ENCODE assay signal across 12 cellular contexts in genomic region chr7:128833939-128834310, GRCh38. TPM values are rescaled to one million over a fixed set of nuclear protein-coding genes. Genes with fewer than 3 reads are reported as not detected.
DNase-seq lines count a peak whose midpoint lies in the region; ATAC-seq and TF ChIP-seq lines count a peak whose summit lies in the region.
"Had no signal": no experiment of that assay in that cellular context is flagged by ENCODE, and none has a peak within 500 bp of the region (broad histone marks: within the 10 kb centered on the region; RNA-seq: fewer than 3 reads in every experiment).

No MANE protein-coding gene starts in this region.

- H3K27me3 ChIP-seq in psoas muscle (ENCODE audit: insufficient read depth in 3 of 3, low read length in 2 of 3) (no peaks in the 10 kb centered on the region), HAP-1 (ENCODE audit: low read depth) (no peaks in the 10 kb centered on the region)
- H3K27me3 ChIP-seq: testis had no signal

- peak overlapping the region; percentile 100 for H3K27ac ChIP-seq in psoas muscle

- H3K36me3 ChIP-seq in psoas muscle (ENCODE audit: insufficient read depth in 1 of 2, low read depth in 1 of 2) (peaks cover 4 to 80% of the 10 kb centered on the region in 2 donors), HAP-1 (replicated peaks) (peaks cover 25% of the 10 kb centered on the region)

- WGBS in psoas muscle, 3 donors, result 7 to 11% (median 10%) methylated on average over 1 to 3 of the region's 3 CpGs

- DNase-seq in AG10803 (ENCODE audit: low read depth) (peak; percentile 61), fibroblast of pulmonary artery (ENCODE audit: low read depth) (peak; percentile 73), psoas muscle (no peak), HAP-1 (ENCODE audit: low spot score in 2 of 2) (no peak), NCI-H1092 treated with DMSO at 0.1 percent for 48 hours (lab: John Stamatoyannopoulos, UW) (no peak)
- DNase-seq: activated CD8-positive, alpha-beta memory T cell treated with anti-CD3 and anti-CD28 coated beads, Interleukin-2, amount 50 U/mL, for 48 hours; NCI-H1105 treated with DMSO at 0.1 percent for 48 hours had no signal

- intact Hi-C loops in psoas muscle (cut with DNase I), result loop anchor here in 1 of 2 donors (5.0 kb wide), 1 partner anchor 92 kb away; no protein-coding TSS in a partner anchor

- H3K4me1 ChIP-seq in psoas muscle (peaks cover 45% of the 10 kb centered on the region), HAP-1 (peaks cover 23% of the 10 kb centered on the region)

- TF ChIP-seq CTCF in AG10803 (conservative IDR thresholded peaks at IDR 0.05; ENCODE audit: low read length), result no peak
- no peak for TF ChIP-seq CTCF in fibroblast of pulmonary artery (IDR thresholded peaks at IDR 0.05; ENCODE audit: low read length, missing control alignments)
- TF ChIP-seq CTCF in psoas muscle (IDR thresholded peaks at IDR 0.05), result no peak

- no peaks in the 10 kb centered on the region for H3K9me3 ChIP-seq in psoas muscle
- H3K9me3 ChIP-seq in HAP-1, result no peaks in the 10 kb centered on the region
- H3K9me3 ChIP-seq: testis had no signal

- in situ Hi-C loops in HAP-1 (cut with MboI; ENCODE audit: low sequenced_read_pairs), result no loop called here

- ATAC-seq in SK-N-SH treated with all-trans-retinoic acid at 6 μM for 48 hours, result peak; percentile 20
- no peak for ATAC-seq in psoas muscle
- ATAC-seq in HG03025 (IDR thresholded peaks at IDR 0.05; ENCODE audit: low FRiP score, unreplicated experiment), result no peak
- ATAC-seq in GM21423 (IDR thresholded peaks at IDR 0.05; ENCODE audit: unreplicated experiment), result no peak
- ATAC-seq: natural killer cell treated with Interleukin-12 subunit alpha and Interleukin-12 subunit beta and Interleukin-15 and Interleukin-18, amount 100 ng/mL, for 72 hours had no signal

- H3K4me3 ChIP-seq in AG10803 (ENCODE audit: low read length), result peak overlapping the region; percentile 96
- no peak overlapping the region for H3K4me3 ChIP-seq in fibroblast of pulmonary artery (replicated peaks; ENCODE audit: low read depth, low read length)
- H3K4me3 ChIP-seq in psoas muscle, result peak overlapping the region; percentile 89
- no peak overlapping the region for H3K4me3 ChIP-seq in HAP-1
- H3K4me3 ChIP-seq: testis had no signal

TF ChIP-seq in SK-N-SH treated with all-trans-retinoic acid at 6 μM for 48 hours, 23 proteins besides CTCF, POLR2A, EP300 and RAD21:
- TF ChIP-seq SNAI2 (CRISPR knock-in tag; IDR thresholded peaks at IDR 0.05) (no peak), ZNF565 (CRISPR knock-in tag; conservative IDR thresholded peaks at IDR 0.05; ENCODE audit: low read depth) (no peak), ZC3H10 (CRISPR knock-in tag; IDR thresholded peaks at IDR 0.05) (no peak), TSHZ2 (CRISPR knock-in tag; IDR thresholded peaks at IDR 0.05) (no peak)

RNA-seq across cellular contexts. Expression of gene FLNC, which starts 3.7 kb away (rescaled TPM):
- 1,000 to 10,000 TPM; 2,884 to 6,311 (median 4,401) TPM for total RNA-seq in psoas muscle
- 1,000 to 10,000 TPM; 1,080 to 4,011 (median 1,658) TPM for polyA plus RNA-seq in psoas muscle
- total RNA-seq: natural killer cell treated with Interleukin-12 subunit alpha and Interleukin-12 subunit beta and Interleukin-15 and Interleukin-18, amount 100 ng/mL, for 72 hours had no signal

RNA-seq across cellular contexts. Expression of gene ATP6V1F, which starts 28.7 kb away (rescaled TPM):
- 100 to 1,000 TPM; 103 to 210 (median 131) TPM for total RNA-seq in psoas muscle
- 100 to 1,000 TPM; 141 to 156 (median 143) TPM for polyA plus RNA-seq in psoas muscle

RNA-seq across cellular contexts. Expression of gene CCDC136, which starts 42.2 kb away (rescaled TPM):
- 10 to 100 TPM in 2 of 4 donors, 1 to 10 TPM in 2; 3.9 to 15.7 (median 11.7) TPM for total RNA-seq in psoas muscle
- 10 to 100 TPM; 13.4 to 24.5 (median 15.5) TPM for polyA plus RNA-seq in psoas muscle

RNA-seq across cellular contexts. Expression of gene OPN1SW, which starts 58.3 kb away (rescaled TPM):
- not detected for total RNA-seq in psoas muscle
- polyA plus RNA-seq in psoas muscle, result under 1 TPM in 1 of 3 donors, not detected in 2; 0.10 TPM
- total RNA-seq: natural killer cell treated with Interleukin-12 subunit alpha and Interleukin-12 subunit beta and Interleukin-15 and Interleukin-18, amount 100 ng/mL, for 72 hours; testis had no signal

Comparison
In these comparisons a context has a peak if more than half of its experiments do, and no peak if none do; other contexts are left out.
1. DNase-seq: peak in AG10803 (single experiment) and fibroblast of pulmonary artery (single experiment); none in psoas muscle (0 of 2), HAP-1 (0 of 2) and NCI-H1092 treated with DMSO at 0.1 percent for 48 hours (single experiment).
2. H3K4me3 ChIP-seq: peak in AG10803 (single experiment) and psoas muscle (single experiment); none in fibroblast of pulmonary artery (single experiment) and HAP-1 (single experiment).